Comparison of ENCODE assay signal across 8 cellular contexts in the genomic region with DNA sequence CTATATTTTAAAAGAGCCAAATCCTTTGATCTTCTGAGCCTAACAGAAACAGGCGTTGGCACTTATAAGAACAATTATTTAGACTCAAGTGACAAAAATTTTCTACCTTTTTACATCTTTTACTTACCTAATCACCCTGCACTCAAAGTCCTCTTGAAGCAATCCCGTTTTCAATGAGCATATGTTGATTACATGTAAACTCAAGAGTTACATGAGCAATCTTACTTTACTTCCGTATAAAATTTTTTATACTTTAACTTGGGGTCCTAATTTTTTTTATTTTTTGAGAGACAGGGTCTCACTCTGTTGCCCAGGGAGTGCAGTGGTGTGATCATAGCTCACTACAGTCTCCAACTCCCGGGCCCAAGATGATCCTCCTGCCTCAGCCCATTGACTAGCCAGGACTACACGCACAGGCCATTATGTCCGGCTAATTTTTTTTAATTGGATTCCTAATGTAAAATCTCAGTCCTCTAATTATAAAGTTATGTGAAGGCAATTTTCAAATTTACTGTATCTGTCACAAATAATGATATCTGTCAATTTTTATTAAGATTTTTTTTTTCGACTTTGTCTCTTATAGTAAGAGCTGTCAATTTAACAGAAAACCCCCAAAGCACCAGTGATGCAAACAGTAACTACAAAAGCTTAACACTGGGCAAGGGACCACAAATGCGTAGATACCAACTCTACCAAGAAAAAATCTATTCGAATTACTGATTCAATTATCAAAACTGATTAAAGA.
DNase-seq lines count a peak whose midpoint lies in the region; ATAC-seq and TF ChIP-seq lines count a peak whose summit lies in the region.

No MANE protein-coding gene starts in this region.

- peaks cover 38 to 64% (median 52%) of the 10 kb centered on the region in 10 experiments for H3K4me1 ChIP-seq in BLaER1 treated with 17β-estradiol and CSF1 and Interleukin-3, amounts not matched to agents 10 nM and 100 nM

- ATAC-seq in HG02973 (IDR thresholded peaks at IDR 0.05; ENCODE audit: unreplicated experiment): no peak
- no peak for ATAC-seq in HG03354 (IDR thresholded peaks at IDR 0.05; ENCODE audit: poor library complexity, severe bottlenecking, unreplicated experiment)

- intact Hi-C loops in dendritic cell treated with granulocyte-macrophage colony-stimulating factor and Interleukin-4, amounts not matched to agents 40 ng/mL and 50 ng/mL, for 4 days (cut with micrococcal nuclease): no loop called here

- no peaks in the 10 kb centered on the region for H3K27me3 Mint-ChIP-seq in dendritic cell treated with granulocyte-macrophage colony-stimulating factor and Interleukin-4, amounts not matched to agents 40 ng/mL and 50 ng/mL, for 4 days
- H3K27me3 Mint-ChIP-seq in nephron progenitor cell (ENCODE audit: low read depth, poor library complexity): no peaks in the 10 kb centered on the region

- peak overlapping the region; percentile 93 to 100 (median 99) for H3K9ac ChIP-seq in BLaER1 treated with 17β-estradiol and CSF1 and Interleukin-3, amounts not matched to agents 10 nM and 100 nM

- peak overlapping the region; percentile 9 to 100 (median 99); a peak in 18 of 22 replicates for H3K27ac ChIP-seq in BLaER1 treated with 17β-estradiol and CSF1 and Interleukin-3, amounts not matched to agents 10 nM and 100 nM

- H3K4me3 ChIP-seq in BLaER1 treated with 17β-estradiol and CSF1 and Interleukin-3, amounts not matched to agents 10 nM and 100 nM: peak overlapping the region; percentile 83 to 98 (median 96)
- peak overlapping the region; percentile 91 for H3K4me3 ChIP-seq in NB4 (ENCODE audit: low read depth, low read length)

- peaks cover 63 to 70% (median 69%) of the 10 kb centered on the region in 11 experiments for H4K20me1 ChIP-seq in BLaER1 treated with 17β-estradiol and CSF1 and Interleukin-3, amounts not matched to agents 10 nM and 100 nM

- H3K9me3 ChIP-seq in BLaER1 treated with 17β-estradiol and CSF1 and Interleukin-3, amounts not matched to agents 10 nM and 100 nM (replicated peaks in 1 of 11): no peaks in the 10 kb centered on the region

- peaks cover 55% of the 10 kb centered on the region for H3K36me3 Mint-ChIP-seq in dendritic cell treated with granulocyte-macrophage colony-stimulating factor and Interleukin-4, amounts not matched to agents 40 ng/mL and 50 ng/mL, for 4 days (ENCODE audit: low read depth)
- H3K36me3 Mint-ChIP-seq in nephron progenitor cell (ENCODE audit: low read depth): peaks cover 20% of the 10 kb centered on the region

- peak overlapping the region; percentile 79 to 93 (median 85) for H3K4me2 ChIP-seq in BLaER1 treated with 17β-estradiol and CSF1 and Interleukin-3, amounts not matched to agents 10 nM and 100 nM

- H3K9me3 Mint-ChIP-seq in dendritic cell treated with granulocyte-macrophage colony-stimulating factor and Interleukin-4, amounts not matched to agents 40 ng/mL and 50 ng/mL, for 4 days: no peaks in the 10 kb centered on the region
- peaks cover 3% of the 10 kb centered on the region for H3K9me3 Mint-ChIP-seq in nephron progenitor cell

- H3K27me3 ChIP-seq in BLaER1 treated with 17β-estradiol and CSF1 and Interleukin-3, amounts not matched to agents 10 nM and 100 nM: no peaks in the 10 kb centered on the region

- peak overlapping the region; percentile 87 for H3K4me3 Mint-ChIP-seq in dendritic cell treated with granulocyte-macrophage colony-stimulating factor and Interleukin-4, amounts not matched to agents 40 ng/mL and 50 ng/mL, for 4 days
- H3K4me3 Mint-ChIP-seq in nephron progenitor cell: peak overlapping the region; percentile 90

- peaks cover 32 to 55% (median 43%) of the 10 kb centered on the region in 11 experiments for H3K36me3 ChIP-seq in BLaER1 treated with 17β-estradiol and CSF1 and Interleukin-3, amounts not matched to agents 10 nM and 100 nM

- peaks cover 42% of the 10 kb centered on the region for H3K4me1 Mint-ChIP-seq in dendritic cell treated with granulocyte-macrophage colony-stimulating factor and Interleukin-4, amounts not matched to agents 40 ng/mL and 50 ng/mL, for 4 days (ENCODE audit: low read depth)
- peaks cover 86% of the 10 kb centered on the region for H3K4me1 Mint-ChIP-seq in nephron progenitor cell

- DNase-seq in NB4 (ENCODE audit: low read depth) (no peak), nephron progenitor cell (no peak), 8988T (no peak), NCI-H2196 treated with DMSO at 0.1 percent for 48 hours (lab: John Stamatoyannopoulos, UW; ENCODE audit: unreplicated experiment) (no peak)

- TF ChIP-seq CTCF in NB4 (IDR thresholded peaks at IDR 0.05; ENCODE audit: low read depth, low read length) (no peak), nephron progenitor cell (IDR thresholded peaks at IDR 0.05) (no peak)

- H3K27ac Mint-ChIP-seq in dendritic cell treated with granulocyte-macrophage colony-stimulating factor and Interleukin-4, amounts not matched to agents 40 ng/mL and 50 ng/mL, for 4 days: peak overlapping the region; percentile 99
- no peak overlapping the region for H3K27ac Mint-ChIP-seq in nephron progenitor cell

- TF ChIP-seq POLR2A in NB4 (IDR thresholded peaks at IDR 0.05; ENCODE audit: extremely low read depth, insufficient read length): no peak
